ENCODE assay signal across 1 cellular context in genomic region chrX:24002167-24002566, GRCh38.
A peak's percentile ranks its signal among the peaks of the same experiment; 100 is the strongest.
TF ChIP-seq lines count a peak whose summit lies in the region.

No MANE protein-coding gene starts in this region.

TF ChIP-seq in GM12878, 131 proteins besides CTCF, POLR2A, EP300 and RAD21 (continued from another document):
- TF ChIP-seq ZBTB11 (CRISPR knock-in tag; IDR thresholded peaks at IDR 0.05) (no peak), JUNB (IDR thresholded peaks at IDR 0.05) (0 out of 2 replicates have a peak, but pooled peaks have one; percentile 17)
